21 cellular contexts compared by ENCODE assay signal in the genomic region with DNA sequence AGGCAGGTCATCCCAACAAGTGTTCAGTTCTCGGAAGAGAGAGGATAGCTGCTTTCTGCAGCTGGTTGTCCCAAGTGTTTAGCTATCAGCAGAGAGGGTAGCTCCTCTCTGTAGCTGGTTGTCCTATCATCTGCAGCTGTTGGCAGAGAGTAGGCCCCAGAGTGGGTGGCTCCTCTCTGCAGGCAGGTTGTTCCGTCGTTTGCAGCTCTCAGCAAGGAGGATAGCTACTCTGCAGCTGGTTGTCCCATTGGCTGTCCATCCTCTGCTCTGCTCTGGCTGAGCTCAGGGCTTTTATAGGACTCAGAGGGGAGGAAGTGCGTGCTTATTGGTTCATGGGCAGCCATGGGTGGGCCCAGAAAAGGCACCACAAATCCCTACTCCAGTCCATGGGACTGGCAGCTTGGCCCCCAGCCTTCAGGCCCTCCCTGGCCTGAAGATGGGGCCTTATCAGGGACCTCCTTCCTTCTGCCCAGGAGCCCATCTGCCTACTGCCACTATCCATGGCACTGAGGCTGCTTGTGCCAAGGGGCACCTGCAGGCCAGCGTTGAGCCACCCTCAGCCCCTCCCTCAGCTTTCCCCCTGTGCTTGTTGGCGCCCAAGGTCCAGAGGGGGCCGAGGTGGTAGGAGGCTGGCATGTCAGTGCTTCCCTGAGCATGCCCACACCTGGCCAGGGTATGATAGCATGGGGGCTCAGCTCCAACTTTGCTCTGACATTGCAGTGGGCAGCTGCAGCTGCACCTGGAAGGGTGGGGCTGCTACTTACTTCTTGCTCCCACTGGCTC. TPM values are rescaled to one million over a fixed set of nuclear protein-coding genes. Genes with fewer than 3 reads are reported as not detected.
DNase-seq lines count a peak whose midpoint lies in the region; ATAC-seq and TF ChIP-seq lines count a peak whose summit lies in the region.
"Had no signal": no experiment of that assay in that cellular context is flagged by ENCODE, and none has a peak within 500 bp of the region (broad histone marks: within the 10 kb centered on the region; RNA-seq: fewer than 3 reads in every experiment).

No MANE protein-coding gene starts in this region.

- peaks cover 0 to 3% of the 10 kb centered on the region in 2 donors for H3K27me3 Mint-ChIP-seq in natural killer cell treated with Interleukin-12 subunit alpha and Interleukin-12 subunit beta and Interleukin-15 and Interleukin-18, amount 100 ng/mL, for 72 hours
- peaks cover 0 to 2% of the 10 kb centered on the region in 2 donors for H3K27me3 Mint-ChIP-seq in natural killer cell (ENCODE audit: low read depth in 2 of 2)
- peaks cover 0 to 4% (median 0%) of the 10 kb centered on the region in 5 donors for H3K27me3 Mint-ChIP-seq in naive thymus-derived CD4-positive, alpha-beta T cell
- H3K27me3 Mint-ChIP-seq: B cell; CD4-positive, CD25-positive, alpha-beta regulatory T cell had no signal

- H3K4me3 Mint-ChIP-seq in natural killer cell treated with Interleukin-12 subunit alpha and Interleukin-12 subunit beta and Interleukin-15 and Interleukin-18, amount 100 ng/mL, for 72 hours = no peak overlapping the region
- H3K4me3 Mint-ChIP-seq in natural killer cell = no peak overlapping the region
- H3K4me3 Mint-ChIP-seq in naive thymus-derived CD4-positive, alpha-beta T cell = no peak overlapping the region
- H3K4me3 Mint-ChIP-seq in stimulated activated effector memory CD8-positive, alpha-beta T cell treated with anti-CD3 and anti-CD28 coated beads, Interleukin-12 subunit alpha, Interleukin-12 subunit beta, amount 100 ng/mL, for 72 hours = no peak overlapping the region
- H3K4me3 Mint-ChIP-seq: B cell; CD4-positive, CD25-positive, alpha-beta regulatory T cell; CD8-positive, alpha-beta T cell had no signal

- H3K27ac ChIP-seq in naive thymus-derived CD4-positive, alpha-beta T cell (ENCODE audit: low read depth, low read length) = no peak overlapping the region
- H3K27ac ChIP-seq in adrenal gland (no peak overlapping the region), left ventricle myocardium inferior (replicated peaks) (no peak overlapping the region)
- H3K27ac ChIP-seq: 22Rv1, BLaER1, C4-2B, GM23248 had no signal

- DNase-seq in natural killer cell treated with Interleukin-12 subunit alpha and Interleukin-12 subunit beta and Interleukin-15 and Interleukin-18, amount 100 ng/mL, for 72 hours (ENCODE audit: low spot score) = no peak
- DNase-seq in natural killer cell (no peak), adrenal gland (no peak), left ventricle myocardium inferior (no peak)
- no peak for DNase-seq in naive thymus-derived CD4-positive, alpha-beta T cell
- DNase-seq in stimulated activated effector memory CD8-positive, alpha-beta T cell treated with anti-CD3 and anti-CD28 coated beads, Interleukin-12 subunit alpha, Interleukin-12 subunit beta, amount 100 ng/mL, for 72 hours (ENCODE audit: low spot score in 2 of 2) = no peak
- DNase-seq in activated naive CD4-positive, alpha-beta T cell treated with anti-CD3 and anti-CD28 coated beads, Interleukin-2, amount 50 U/mL, for 16 hours = no peak
- DNase-seq: Caco-2; CD4-positive, CD25-positive, alpha-beta regulatory T cell; CD8-positive, alpha-beta T cell; DMS153; DND-41; GM23248; H7; HCEC 1CT had no signal

- TF ChIP-seq CTCF in natural killer cell (IDR thresholded peaks at IDR 0.05) (no peak), adrenal gland (IDR thresholded peaks at IDR 0.05) (no peak), left ventricle myocardium inferior (IDR thresholded peaks at IDR 0.05; ENCODE audit: borderline replicate concordance) (no peak)

- TF ChIP-seq POLR2A in adrenal gland (IDR thresholded peaks at IDR 0.05) = no peak

- no peaks in the 10 kb centered on the region for H3K36me3 ChIP-seq in naive thymus-derived CD4-positive, alpha-beta T cell (ENCODE audit: control insufficient read depth in 2 of 3, insufficient read depth in 3 of 3, low read length in 3 of 3)
- no peaks in the 10 kb centered on the region for H3K36me3 ChIP-seq in adrenal gland (replicated peaks in 1 of 2)
- H3K36me3 ChIP-seq in left ventricle myocardium inferior = no peaks in the 10 kb centered on the region
- H3K36me3 ChIP-seq: BLaER1 had no signal

- CTCF ChIA-PET in naive thymus-derived CD4-positive, alpha-beta T cell (lab: Charles Lee) = no interaction called here

- H3K9me3 Mint-ChIP-seq in natural killer cell treated with Interleukin-12 subunit alpha and Interleukin-12 subunit beta and Interleukin-15 and Interleukin-18, amount 100 ng/mL, for 72 hours = no peaks in the 10 kb centered on the region
- no peaks in the 10 kb centered on the region for H3K9me3 Mint-ChIP-seq in natural killer cell
- H3K9me3 Mint-ChIP-seq in naive thymus-derived CD4-positive, alpha-beta T cell = peaks cover 0 to 12% (median 3%) of the 10 kb centered on the region in 11 donors
- H3K9me3 Mint-ChIP-seq in stimulated activated effector memory CD8-positive, alpha-beta T cell treated with anti-CD3 and anti-CD28 coated beads, Interleukin-12 subunit alpha, Interleukin-12 subunit beta, amount 100 ng/mL, for 72 hours = peaks cover 8% of the 10 kb centered on the region

- 72 to 88% (median 87%) methylated on average over 1 to 7 of the region's 7 CpGs for WGBS in adrenal gland, 4 donors

- intact Hi-C loops in natural killer cell (cut with micrococcal nuclease) (loop anchor here (10.0 kb wide), 1 partner anchor 117 kb away; a partner anchor contains a TSS), adrenal gland (cut with DNase I) (no loop called here), left ventricle myocardium inferior (cut with micrococcal nuclease) (no loop called here)
- intact Hi-C loops in naive thymus-derived CD4-positive, alpha-beta T cell (cut with micrococcal nuclease) = no loop called here

- H3K27me3 ChIP-seq in naive thymus-derived CD4-positive, alpha-beta T cell (ENCODE audit: control insufficient read depth in 2 of 2, insufficient read depth in 2 of 2, low read length in 2 of 2) = no peaks in the 10 kb centered on the region
- H3K27me3 ChIP-seq in adrenal gland (no peaks in the 10 kb centered on the region), left ventricle myocardium inferior (ENCODE audit: low read depth) (peaks cover 4% of the 10 kb centered on the region)
- H3K27me3 ChIP-seq: BLaER1 had no signal

- no peaks in the 10 kb centered on the region for H3K4me1 Mint-ChIP-seq in natural killer cell treated with Interleukin-12 subunit alpha and Interleukin-12 subunit beta and Interleukin-15 and Interleukin-18, amount 100 ng/mL, for 72 hours (ENCODE audit: low read depth in 2 of 2)
- no peaks in the 10 kb centered on the region for H3K4me1 Mint-ChIP-seq in natural killer cell
- H3K4me1 Mint-ChIP-seq in naive thymus-derived CD4-positive, alpha-beta T cell = no peaks in the 10 kb centered on the region
- no peaks in the 10 kb centered on the region for H3K4me1 Mint-ChIP-seq in stimulated activated effector memory CD8-positive, alpha-beta T cell treated with anti-CD3 and anti-CD28 coated beads, Interleukin-12 subunit alpha, Interleukin-12 subunit beta, amount 100 ng/mL, for 72 hours
- H3K4me1 Mint-ChIP-seq: B cell; CD4-positive, CD25-positive, alpha-beta regulatory T cell had no signal

- H3K27ac Mint-ChIP-seq in natural killer cell treated with Interleukin-12 subunit alpha and Interleukin-12 subunit beta and Interleukin-15 and Interleukin-18, amount 100 ng/mL, for 72 hours = no peak overlapping the region
- H3K27ac Mint-ChIP-seq in natural killer cell = no peak overlapping the region
- no peak overlapping the region for H3K27ac Mint-ChIP-seq in naive thymus-derived CD4-positive, alpha-beta T cell
- H3K27ac Mint-ChIP-seq in stimulated activated effector memory CD8-positive, alpha-beta T cell treated with anti-CD3 and anti-CD28 coated beads, Interleukin-12 subunit alpha, Interleukin-12 subunit beta, amount 100 ng/mL, for 72 hours = no peak overlapping the region
- H3K27ac Mint-ChIP-seq: B cell; CD4-positive, CD25-positive, alpha-beta regulatory T cell; CD8-positive, alpha-beta T cell had no signal

- POLR2A ChIA-PET in naive thymus-derived CD4-positive, alpha-beta T cell (lab: Charles Lee) = no interaction called here

- H3K4me1 ChIP-seq in naive thymus-derived CD4-positive, alpha-beta T cell (ENCODE audit: control insufficient read depth in 2 of 2, insufficient read depth in 2 of 2, low read length in 2 of 2) = no peaks in the 10 kb centered on the region
- H3K4me1 ChIP-seq in adrenal gland (replicated peaks in 1 of 2) (no peaks in the 10 kb centered on the region), left ventricle myocardium inferior (no peaks in the 10 kb centered on the region)
- H3K4me1 ChIP-seq: BLaER1, Caco-2 had no signal

- H3K4me3 ChIP-seq in naive thymus-derived CD4-positive, alpha-beta T cell (ENCODE audit: low read length) = no peak overlapping the region
- H3K4me3 ChIP-seq in adrenal gland (no peak overlapping the region), left ventricle myocardium inferior (no peak overlapping the region)
- H3K4me3 ChIP-seq: BLaER1, GM23248 had no signal

- peak; percentile 27 to 36 for ATAC-seq in natural killer cell treated with Interleukin-12 subunit alpha and Interleukin-12 subunit beta and Interleukin-15 and Interleukin-18, amount 100 ng/mL, for 72 hours
- ATAC-seq in natural killer cell = no peak
- ATAC-seq in naive thymus-derived CD4-positive, alpha-beta T cell = peak; percentile 20
- ATAC-seq in stimulated activated effector memory CD8-positive, alpha-beta T cell treated with anti-CD3 and anti-CD28 coated beads, Interleukin-12 subunit alpha, Interleukin-12 subunit beta, amount 100 ng/mL, for 72 hours = peak; percentile 21
- ATAC-seq: CD8-positive, alpha-beta T cell had no signal

- H3K9me3 ChIP-seq in naive thymus-derived CD4-positive, alpha-beta T cell (ENCODE audit: control insufficient read depth in 2 of 3, low read length in 3 of 3) = no peaks in the 10 kb centered on the region
- H3K9me3 ChIP-seq in adrenal gland (replicated peaks in 1 of 3) (no peaks in the 10 kb centered on the region), left ventricle myocardium inferior (replicated peaks) (no peaks in the 10 kb centered on the region)
- H3K9me3 ChIP-seq: Caco-2 had no signal

- H3K36me3 Mint-ChIP-seq in natural killer cell treated with Interleukin-12 subunit alpha and Interleukin-12 subunit beta and Interleukin-15 and Interleukin-18, amount 100 ng/mL, for 72 hours = no peaks in the 10 kb centered on the region
- H3K36me3 Mint-ChIP-seq in natural killer cell = no peaks in the 10 kb centered on the region
- H3K36me3 Mint-ChIP-seq in naive thymus-derived CD4-positive, alpha-beta T cell = no peaks in the 10 kb centered on the region
- H3K36me3 Mint-ChIP-seq in stimulated activated effector memory CD8-positive, alpha-beta T cell treated with anti-CD3 and anti-CD28 coated beads, Interleukin-12 subunit alpha, Interleukin-12 subunit beta, amount 100 ng/mL, for 72 hours = no peaks in the 10 kb centered on the region
- H3K36me3 Mint-ChIP-seq: CD4-positive, CD25-positive, alpha-beta regulatory T cell; CD8-positive, alpha-beta T cell had no signal

RNA-seq across cellular contexts. Expression of a gene that starts 38.3 kb away (rescaled TPM):
- under 1 TPM; 0.07 to 0.14 TPM for total RNA-seq in natural killer cell treated with Interleukin-12 subunit alpha and Interleukin-12 subunit beta and Interleukin-15 and Interleukin-18, amount 100 ng/mL, for 72 hours
- total RNA-seq in natural killer cell (under 1 TPM; 0.21 to 0.33 (median 0.27) TPM), adrenal gland (not detected), left ventricle myocardium inferior (not detected)
- total RNA-seq in naive thymus-derived CD4-positive, alpha-beta T cell = not detected
- not detected for polyA plus RNA-seq in naive thymus-derived CD4-positive, alpha-beta T cell
- not detected for polyA plus RNA-seq in adrenal gland
- total RNA-seq: Caco-2; CD4-positive, CD25-positive, alpha-beta regulatory T cell; CD8-positive, alpha-beta T cell; GM23248; H1; H7 had no signal
- polyA plus RNA-seq: AG04450; CD4-positive, CD25-positive, alpha-beta regulatory T cell; GM23248; H1 had no signal

Comparison
In these comparisons a context has a peak if more than half of its experiments do, and no peak if none do; other contexts are left out.
1. ATAC-seq: peak in natural killer cell treated with Interleukin-12 subunit alpha and Interleukin-12 subunit beta and Interleukin-15 and Interleukin-18, amount 100 ng/mL, for 72 hours (2 of 2), naive thymus-derived CD4-positive, alpha-beta T cell (single experiment) and stimulated activated effector memory CD8-positive, alpha-beta T cell treated with anti-CD3 and anti-CD28 coated beads, Interleukin-12 subunit alpha, Interleukin-12 subunit beta, amount 100 ng/mL, for 72 hours (single experiment); none in natural killer cell (0 of 3).